Comparison of ENCODE assay signal across 3 cellular contexts in genomic region chr10:122999347-122999746, GRCh38.
TF ChIP-seq lines count a peak whose summit lies in the region.

No MANE protein-coding gene starts in this region.

TF ChIP-seq in liver, 16 proteins besides CTCF, POLR2A, EP300 and RAD21:
- TF ChIP-seq REST (IDR thresholded peaks at IDR 0.05) (no peak), GABPA (IDR thresholded peaks at IDR 0.05 in 1 of 2, conservative IDR thresholded peaks at IDR 0.05 in 1 of 2) (no peak), RXRA (IDR thresholded peaks at IDR 0.05) (no peak), JUND (IDR thresholded peaks at IDR 0.05) (no peak), YY1 (IDR thresholded peaks at IDR 0.05) (no peak), TAF1 (conservative IDR thresholded peaks at IDR 0.05) (no peak), HNF4G (IDR thresholded peaks at IDR 0.05) (no peak), HNF4A (conservative IDR thresholded peaks at IDR 0.05) (peak; percentile 17 to 36), ATF3 (IDR thresholded peaks at IDR 0.05) (no peak), FOXA2 (IDR thresholded peaks at IDR 0.05) (no peak), MAX (IDR thresholded peaks at IDR 0.05) (no peak), NR2F2 (IDR thresholded peaks at IDR 0.05) (no peak), FOXA1 (IDR thresholded peaks at IDR 0.05) (no peak), ZBTB33 (IDR thresholded peaks at IDR 0.05) (no peak), SP1 (IDR thresholded peaks at IDR 0.05) (peak; percentile 22)

TF ChIP-seq in HepG2, 621 proteins besides CTCF, POLR2A, EP300 and RAD21:
- TF ChIP-seq ZNF619 (CRISPR knock-in tag; IDR thresholded peaks at IDR 0.05) (no peak), JUN (CRISPR knock-in tag; IDR thresholded peaks at IDR 0.05) (no peak), ZNF567 (CRISPR knock-in tag; IDR thresholded peaks at IDR 0.05; ENCODE audit: borderline replicate concordance) (no peak), ADNP (CRISPR knock-in tag; IDR thresholded peaks at IDR 0.05) (no peak), ATF6 (CRISPR knock-in tag; conservative IDR thresholded peaks at IDR 0.05) (no peak), GFI1 (CRISPR knock-in tag; IDR thresholded peaks at IDR 0.05; ENCODE audit: borderline replicate concordance) (no peak), ZNF713 (CRISPR knock-in tag; IDR thresholded peaks at IDR 0.05) (no peak), ZFP90 (CRISPR knock-in tag; IDR thresholded peaks at IDR 0.05; ENCODE audit: borderline replicate concordance) (no peak), NAIF1 (CRISPR knock-in tag; IDR thresholded peaks at IDR 0.05; ENCODE audit: borderline replicate concordance) (no peak)

TF ChIP-seq in SK-N-SH treated with all-trans-retinoic acid at 6 μM for 48 hours, 23 proteins besides CTCF, POLR2A, EP300 and RAD21:
- TF ChIP-seq CSRNP3 (CRISPR knock-in tag; IDR thresholded peaks at IDR 0.05) (no peak), TOX (CRISPR knock-in tag; IDR thresholded peaks at IDR 0.05; ENCODE audit: borderline replicate concordance) (no peak), PPARA (CRISPR knock-in tag; IDR thresholded peaks at IDR 0.05; ENCODE audit: borderline replicate concordance) (no peak), TCF4 (CRISPR knock-in tag; IDR thresholded peaks at IDR 0.05; ENCODE audit: borderline replicate concordance) (no peak), GLIS3 (CRISPR knock-in tag; IDR thresholded peaks at IDR 0.05) (no peak), RARB (CRISPR knock-in tag; IDR thresholded peaks at IDR 0.05) (no peak)
